15 cellular contexts compared by ENCODE assay signal in the genomic region with DNA sequence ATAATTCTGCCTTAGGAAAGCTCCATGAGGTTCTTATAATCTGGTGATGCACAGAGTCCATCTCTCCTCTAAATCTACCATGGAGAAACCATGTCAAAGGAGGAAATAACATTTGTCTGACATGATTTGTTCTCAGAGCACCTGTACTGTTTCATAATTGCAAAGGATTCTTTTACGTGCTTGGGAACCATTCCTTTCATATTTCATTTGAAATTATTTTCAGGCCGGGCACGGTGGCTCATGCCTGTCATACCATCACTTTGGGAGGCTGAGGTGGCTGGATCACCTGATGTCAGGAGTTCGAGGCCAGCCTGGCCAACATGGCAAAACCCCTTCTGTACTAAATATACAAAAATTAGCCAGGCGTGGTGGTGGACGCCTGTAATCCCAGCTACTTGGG.
"Had no signal": no experiment of that assay in that cellular context is flagged by ENCODE, and none has a peak within 500 bp of the region (broad histone marks: within the 10 kb centered on the region; RNA-seq: fewer than 3 reads in every experiment).

No MANE protein-coding gene starts in this region.

- H3K9me3 ChIP-seq: esophagus squamous epithelium, lower lobe of right lung, suprapubic skin had no signal

- ATAC-seq: stimulated activated naive CD8-positive, alpha-beta T cell treated with anti-CD3 and anti-CD28 coated beads, Interleukin-15, amount 100 ng/mL, for 72 hours had no signal

- H3K27me3 ChIP-seq: esophagus squamous epithelium, suprapubic skin had no signal

- H3K36me3 ChIP-seq: esophagus squamous epithelium, lower lobe of right lung, suprapubic skin had no signal

- H3K4me3 ChIP-seq: coronary artery, esophagus squamous epithelium, lower lobe of right lung, skin epidermis, suprapubic skin had no signal

- DNase-seq: activated CD4-positive, alpha-beta memory T cell treated with anti-CD3 and anti-CD28 coated beads, Interleukin-2, amount 10 ng/mL, durations not matched to agents 7 days and 5 days; activated CD4-positive, alpha-beta T cell treated with anti-CD3 and anti-CD28 coated beads for 48 hours; activated CD4-positive, CD25-positive, alpha-beta regulatory T cell; activated naive CD4-positive, alpha-beta T cell treated with anti-CD3 and anti-CD28 coated beads for 36 hours; activated T-cell treated with anti-CD3 and anti-CD28 coated beads, Interleukin-2, amount 50 U/mL, for 24 hours; esophagus squamous epithelium; glutamatergic neuron; hippocampal formation; lower lobe of right lung; occipital lobe; stimulated activated naive CD8-positive, alpha-beta T cell treated with anti-CD3 and anti-CD28 coated beads, Interleukin-15, amount 100 ng/mL, for 72 hours; T1000 had no signal

- H3K27ac ChIP-seq: coronary artery, lower lobe of right lung, skin epidermis, suprapubic skin had no signal
